19 cellular contexts compared by ENCODE assay signal in the genomic region with DNA sequence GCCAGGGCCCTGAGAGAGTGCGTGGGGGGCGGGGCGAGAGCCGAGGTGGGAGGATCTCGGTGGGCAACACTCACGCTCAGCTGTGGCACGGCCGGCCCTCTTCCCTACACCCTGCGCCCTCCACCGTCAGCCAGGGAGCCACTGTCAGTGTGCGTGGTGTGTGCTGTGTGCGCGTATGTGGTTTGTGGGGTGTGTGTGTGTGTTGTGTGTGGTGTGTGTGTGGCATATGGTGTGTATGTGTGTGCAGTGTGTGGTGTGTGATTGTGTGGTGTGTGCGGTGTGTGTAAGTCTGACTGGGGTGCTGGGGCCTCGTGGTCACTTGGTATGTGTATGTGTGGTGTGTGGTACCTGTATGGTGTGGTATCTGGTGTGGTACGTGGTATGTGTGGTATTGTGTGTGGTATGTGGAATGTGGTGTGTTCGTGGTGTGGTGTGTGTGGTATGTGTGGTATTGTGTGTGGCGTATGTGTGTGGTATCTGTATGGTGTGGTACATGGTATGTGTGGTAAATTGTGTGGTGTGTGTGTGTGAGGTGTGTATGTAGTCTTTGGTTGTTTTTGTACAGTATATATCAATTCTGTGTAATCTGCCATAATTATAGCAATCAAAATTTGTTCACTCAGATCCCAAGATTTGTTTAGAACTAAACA. TPM values are rescaled to one million over a fixed set of nuclear protein-coding genes. Genes with fewer than 3 reads are reported as not detected.
DNase-seq lines count a peak whose midpoint lies in the region; ATAC-seq and TF ChIP-seq lines count a peak whose summit lies in the region.
"Had no signal": no experiment of that assay in that cellular context is flagged by ENCODE, and none has a peak within 500 bp of the region (broad histone marks: within the 10 kb centered on the region; RNA-seq: fewer than 3 reads in every experiment).

No MANE protein-coding gene starts in this region.

- no peaks in the 10 kb centered on the region for H3K79me2 ChIP-seq in osteoblast (ENCODE audit: insufficient read depth, low read length)

- TF ChIP-seq CTCF in left ventricle myocardium inferior (IDR thresholded peaks at IDR 0.05; ENCODE audit: borderline replicate concordance) (no peak), osteoblast (IDR thresholded peaks at IDR 0.05; ENCODE audit: extremely low read depth, low read depth, low read length) (no peak)

- H3K27me3 ChIP-seq in left ventricle myocardium inferior (ENCODE audit: low read depth), result peaks cover 9% of the 10 kb centered on the region
- no peaks in the 10 kb centered on the region for H3K27me3 ChIP-seq in osteoblast (ENCODE audit: insufficient read depth, low read length)
- no peaks in the 10 kb centered on the region for H3K27me3 ChIP-seq in MG63
- H3K27me3 ChIP-seq: brain microvascular endothelial cell had no signal

- H3K27ac ChIP-seq in left ventricle myocardium inferior (replicated peaks), result no peak overlapping the region
- no peak overlapping the region for H3K27ac ChIP-seq in osteoblast (ENCODE audit: low read depth, low read length)
- H3K27ac ChIP-seq: 22Rv1, brain microvascular endothelial cell, C4-2B, tibial artery had no signal

- H3K27ac Mint-ChIP-seq in T-helper 1 cell treated with Interleukin-12 subunit alpha and Interleukin-12 subunit beta and Interleukin-4 antibody, amounts not matched to agents 30 μg/mL and 1 μg/mL, for 36 hours, result peak overlapping the region; percentile 38
- H3K27ac Mint-ChIP-seq in activated CD4-positive, alpha-beta memory T cell treated with anti-CD3 and anti-CD28 coated beads for 36 hours, result no peak overlapping the region

- H3K4me1 ChIP-seq in left ventricle myocardium inferior (no peaks in the 10 kb centered on the region), osteoblast (ENCODE audit: insufficient read depth, low read length) (no peaks in the 10 kb centered on the region)
- H3K4me1 ChIP-seq: tibial artery had no signal

- H3K4me3 ChIP-seq in left ventricle myocardium inferior (no peak overlapping the region), osteoblast (ENCODE audit: insufficient read depth, low read length) (no peak overlapping the region), MG63 (no peak overlapping the region)
- H3K4me3 ChIP-seq: tibial artery had no signal

- no peak for ATAC-seq in GM18870 (IDR thresholded peaks at IDR 0.05; ENCODE audit: unreplicated experiment)
- no peak for ATAC-seq in GM21528 (IDR thresholded peaks at IDR 0.05; ENCODE audit: low FRiP score, unreplicated experiment)
- ATAC-seq: SK-N-SH treated with all-trans-retinoic acid at 6 μM for 48 hours had no signal

- H4K20me1 ChIP-seq in osteoblast (ENCODE audit: insufficient read depth, low read length), result no peaks in the 10 kb centered on the region

- no peak overlapping the region for H3K4me2 ChIP-seq in osteoblast (ENCODE audit: insufficient read depth, low read length)

- no peaks in the 10 kb centered on the region for H3K4me1 Mint-ChIP-seq in T-helper 1 cell treated with Interleukin-12 subunit alpha and Interleukin-12 subunit beta and Interleukin-4 antibody, amounts not matched to agents 30 μg/mL and 1 μg/mL, for 36 hours (ENCODE audit: low read depth)
- no peaks in the 10 kb centered on the region for H3K4me1 Mint-ChIP-seq in activated CD4-positive, alpha-beta memory T cell treated with anti-CD3 and anti-CD28 coated beads for 36 hours (ENCODE audit: low read depth)

- peaks cover 5% of the 10 kb centered on the region for H3K9me3 Mint-ChIP-seq in T-helper 1 cell treated with Interleukin-12 subunit alpha and Interleukin-12 subunit beta and Interleukin-4 antibody, amounts not matched to agents 30 μg/mL and 1 μg/mL, for 36 hours
- no peaks in the 10 kb centered on the region for H3K9me3 Mint-ChIP-seq in activated CD4-positive, alpha-beta memory T cell treated with anti-CD3 and anti-CD28 coated beads for 36 hours

- H3K27me3 Mint-ChIP-seq in T-helper 1 cell treated with Interleukin-12 subunit alpha and Interleukin-12 subunit beta and Interleukin-4 antibody, amounts not matched to agents 30 μg/mL and 1 μg/mL, for 36 hours (ENCODE audit: low read depth), result no peaks in the 10 kb centered on the region
- no peaks in the 10 kb centered on the region for H3K27me3 Mint-ChIP-seq in activated CD4-positive, alpha-beta memory T cell treated with anti-CD3 and anti-CD28 coated beads for 36 hours

- CTCF ChIA-PET in activated CD4-positive, alpha-beta memory T cell treated with anti-CD3 and anti-CD28 coated beads for 36 hours (lab: Charles Lee), result no interaction called here

- H3K36me3 ChIP-seq in left ventricle myocardium inferior, result no peaks in the 10 kb centered on the region
- no peaks in the 10 kb centered on the region for H3K36me3 ChIP-seq in osteoblast (ENCODE audit: insufficient read depth, low read length)
- H3K36me3 ChIP-seq in MG63, result no peaks in the 10 kb centered on the region
- H3K36me3 ChIP-seq: brain microvascular endothelial cell, tibial artery had no signal

- H2AFZ ChIP-seq in osteoblast (ENCODE audit: low read length), result no peak overlapping the region

- peak overlapping the region; percentile 4 for H3K4me3 Mint-ChIP-seq in T-helper 1 cell treated with Interleukin-12 subunit alpha and Interleukin-12 subunit beta and Interleukin-4 antibody, amounts not matched to agents 30 μg/mL and 1 μg/mL, for 36 hours
- no peak overlapping the region for H3K4me3 Mint-ChIP-seq in activated CD4-positive, alpha-beta memory T cell treated with anti-CD3 and anti-CD28 coated beads for 36 hours

- no peaks in the 10 kb centered on the region for H3K36me3 Mint-ChIP-seq in T-helper 1 cell treated with Interleukin-12 subunit alpha and Interleukin-12 subunit beta and Interleukin-4 antibody, amounts not matched to agents 30 μg/mL and 1 μg/mL, for 36 hours (ENCODE audit: low read depth)
- H3K36me3 Mint-ChIP-seq in activated CD4-positive, alpha-beta memory T cell treated with anti-CD3 and anti-CD28 coated beads for 36 hours, result no peaks in the 10 kb centered on the region

- no peaks in the 10 kb centered on the region for H3K9me3 ChIP-seq in left ventricle myocardium inferior (replicated peaks)
- no peaks in the 10 kb centered on the region for H3K9me3 ChIP-seq in osteoblast (ENCODE audit: low read depth, low read length)
- no peaks in the 10 kb centered on the region for H3K9me3 ChIP-seq in MG63
- H3K9me3 ChIP-seq: tibial artery had no signal

- intact Hi-C loops in activated CD4-positive, alpha-beta memory T cell treated with anti-CD3 and anti-CD28 coated beads for 36 hours (cut with micrococcal nuclease), result no loop called here
- intact Hi-C loops in left ventricle myocardium inferior (cut with micrococcal nuclease), result no loop called here

- DNase-seq in T-helper 1 cell, result no peak
- DNase-seq in activated CD4-positive, alpha-beta memory T cell treated with anti-CD3 and anti-CD28 coated beads for 36 hours, result peak; percentile 8
- DNase-seq in left ventricle myocardium inferior, result peak; percentile 4
- peak; percentile 48 for DNase-seq in osteoblast (ENCODE audit: insufficient read length, low spot score, missing footprints)
- DNase-seq in MG63, result no peak
- DNase-seq: brain microvascular endothelial cell, DND-41, foreskin melanocyte, NCI-H187 treated with DMSO at 0.1 percent for 48 hours, NCI-H510A treated with DMSO at 0.1 percent for 48 hours had no signal

- POLR2A ChIA-PET in activated CD4-positive, alpha-beta memory T cell treated with anti-CD3 and anti-CD28 coated beads for 36 hours (lab: Charles Lee), result no interaction called here

RNA-seq across cellular contexts. Expression of a gene that starts 5.1 kb away (rescaled TPM):
- not detected for total RNA-seq in activated CD4-positive, alpha-beta memory T cell treated with anti-CD3 and anti-CD28 coated beads for 36 hours
- total RNA-seq in left ventricle myocardium inferior (0.85 TPM), osteoblast (not detected in 2 replicates)
- not detected in 2 replicates for total RNA-seq in MG63 (2014; rRNA removed; shearing (Covaris generic); ENCODE audit: low replicate concordance)
- total RNA-seq: mononuclear cell, pulmonary artery endothelial cell had no signal

RNA-seq across cellular contexts. Expression of a gene that starts 14.1 kb away (rescaled TPM):
- not detected for total RNA-seq in activated CD4-positive, alpha-beta memory T cell treated with anti-CD3 and anti-CD28 coated beads for 36 hours
- not detected for total RNA-seq in left ventricle myocardium inferior
- total RNA-seq in osteoblast, result not detected in 2 replicates
- total RNA-seq in MG63 (2014; rRNA removed; shearing (Covaris generic); ENCODE audit: low replicate concordance), result not detected in 2 replicates
- total RNA-seq: mononuclear cell had no signal

Comparison
In these comparisons a context has a peak if more than half of its experiments do, and no peak if none do; other contexts are left out.
1. DNase-seq: peak in activated CD4-positive, alpha-beta memory T cell treated with anti-CD3 and anti-CD28 coated beads for 36 hours (single experiment), left ventricle myocardium inferior (single experiment) and osteoblast (single experiment); none in T-helper 1 cell (0 of 5) and MG63 (single experiment).